23 cellular contexts compared by ENCODE assay signal in genomic region chr2:78439122-78439521, GRCh38.
"Had no signal": no experiment of that assay in that cellular context is flagged by ENCODE, and none has a peak within 500 bp of the region (broad histone marks: within the 10 kb centered on the region; RNA-seq: fewer than 3 reads in every experiment).

No MANE protein-coding gene starts in this region.

- H3K9me3 Mint-ChIP-seq: dendritic cell treated with granulocyte-macrophage colony-stimulating factor and Interleukin-4, amounts not matched to agents 40 ng/mL and 50 ng/mL, for 4 days had no signal

- H3K36me3 Mint-ChIP-seq: activated naive CD4-positive, alpha-beta T cell treated with anti-CD3 and anti-CD28 coated beads, Interleukin-2, amount 50 U/mL, for 72 hours; naive thymus-derived CD8-positive, alpha-beta T cell; stimulated activated naive B cell treated with anti-CD40 and anti-IgM and Interleukin-4, amounts not matched to agents 10 μg/mL and 1 μg/mL and 100 μg/mL, for 72 hours had no signal

- H3K4me1 Mint-ChIP-seq: activated CD4-positive, alpha-beta T cell treated with anti-CD3 and anti-CD28 coated beads for 36 hours; central memory CD8-positive, alpha-beta T cell; naive thymus-derived CD8-positive, alpha-beta T cell; neural crest cell; stimulated activated naive B cell treated with anti-CD40 and anti-IgM and Interleukin-4, amounts not matched to agents 10 μg/mL and 1 μg/mL and 100 μg/mL, for 72 hours had no signal

- H3K27ac Mint-ChIP-seq: activated CD4-positive, alpha-beta T cell treated with anti-CD3 and anti-CD28 coated beads for 36 hours; activated naive CD4-positive, alpha-beta T cell treated with anti-CD3 and anti-CD28 coated beads, Interleukin-2, amount 50 U/mL, for 72 hours; activated T-cell treated with anti-CD3 and anti-CD28 coated beads, Interleukin-2, amount 50 U/mL, for 72 hours; dendritic cell treated with granulocyte-macrophage colony-stimulating factor and Interleukin-4, amounts not matched to agents 40 ng/mL and 50 ng/mL, for 4 days; naive thymus-derived CD8-positive, alpha-beta T cell; stimulated activated naive B cell treated with anti-CD40 and anti-IgM and Interleukin-4, amounts not matched to agents 10 μg/mL and 1 μg/mL and 100 μg/mL, for 72 hours had no signal

- DNase-seq: activated CD4-positive, alpha-beta T cell treated with anti-CD3 and anti-CD28 coated beads for 36 hours; activated CD4-positive, CD25-positive, alpha-beta regulatory T cell; activated naive CD4-positive, alpha-beta T cell; activated T-cell treated with anti-CD3 and anti-CD28 coated beads for 4 hours; activated T-cell treated with anti-CD3 and anti-CD28 coated beads, Interleukin-2, amount 50 U/mL, for 72 hours; foreskin melanocyte; heart right ventricle; kidney glomerular epithelial cell; left lung; lower lobe of right lung; mesenchymal stem cell; naive thymus-derived CD8-positive, alpha-beta T cell; nucleus accumbens; pancreas; stimulated activated CD4-positive, alpha-beta T cell treated with anti-CD3 and anti-CD28 coated beads, Interleukin-1b, Interleukin-23, amount 100 ng/mL, for 48 hours; stimulated activated naive B cell treated with anti-CD40 and anti-IgM and Interleukin-4, amounts not matched to agents 10 μg/mL and 1 μg/mL and 100 μg/mL, for 72 hours; stomach; thyroid gland; upper lobe of right lung had no signal

- H3K4me3 Mint-ChIP-seq: activated CD4-positive, alpha-beta T cell treated with anti-CD3 and anti-CD28 coated beads for 36 hours; activated T-cell treated with anti-CD3 and anti-CD28 coated beads, Interleukin-2, amount 50 U/mL, for 72 hours; central memory CD8-positive, alpha-beta T cell; dendritic cell treated with granulocyte-macrophage colony-stimulating factor and Interleukin-4, amounts not matched to agents 40 ng/mL and 50 ng/mL, for 4 days; naive thymus-derived CD8-positive, alpha-beta T cell; neural crest cell; stimulated activated naive B cell treated with anti-CD40 and anti-IgM and Interleukin-4, amounts not matched to agents 10 μg/mL and 1 μg/mL and 100 μg/mL, for 72 hours had no signal

- ATAC-seq: activated CD4-positive, alpha-beta T cell treated with anti-CD3 and anti-CD28 coated beads for 36 hours; activated naive CD4-positive, alpha-beta T cell treated with anti-CD3 and anti-CD28 coated beads, Interleukin-2, amount 50 U/mL, for 72 hours; activated T-cell treated with anti-CD3 and anti-CD28 coated beads, Interleukin-2, amount 50 U/mL, for 72 hours; heart right ventricle; left lung; lower lobe of right lung; naive thymus-derived CD8-positive, alpha-beta T cell; pancreas; stimulated activated naive B cell treated with anti-CD40 and anti-IgM and Interleukin-4, amounts not matched to agents 10 μg/mL and 1 μg/mL and 100 μg/mL, for 72 hours; upper lobe of right lung had no signal

- H3K27me3 Mint-ChIP-seq: activated CD4-positive, alpha-beta T cell treated with anti-CD3 and anti-CD28 coated beads for 36 hours; central memory CD8-positive, alpha-beta T cell; dendritic cell treated with granulocyte-macrophage colony-stimulating factor and Interleukin-4, amounts not matched to agents 40 ng/mL and 50 ng/mL, for 4 days; naive thymus-derived CD8-positive, alpha-beta T cell; stimulated activated naive B cell treated with anti-CD40 and anti-IgM and Interleukin-4, amounts not matched to agents 10 μg/mL and 1 μg/mL and 100 μg/mL, for 72 hours had no signal
